In genomic region chr2:47174731-47175361, GRCh38 we compare ENCODE assay signal across 8 cellular contexts. TPM values are rescaled to one million over a fixed set of nuclear protein-coding genes. Genes with fewer than 3 reads are reported as not detected.
DNase-seq lines count a peak whose midpoint lies in the region; ATAC-seq, FAIRE-seq and TF ChIP-seq lines count a peak whose summit lies in the region.

No MANE protein-coding gene starts in this region.

- intact Hi-C loops in CD4-positive, alpha-beta T cell (cut with DNase I, micrococcal nuclease): no loop called here
- intact Hi-C loops in HepG2 (cut with micrococcal nuclease; ENCODE audit: unreplicated experiment): loop anchor here (1.0 kb wide), 1 partner anchor 10 kb away; no protein-coding TSS in a partner anchor

- TF ChIP-seq POLR2A in HepG2 (IDR thresholded peaks at IDR 0.05; ENCODE audit: insufficient read depth in 1 of 2, low read depth in 2 of 2, low read length in 2 of 2): peak in 1 of 2 experiments; percentile 74; a peak in 2 of 4 replicates

- peaks cover 51% of the 10 kb centered on the region for H3K36me3 Mint-ChIP-seq in CD4-positive, alpha-beta T cell (ENCODE audit: low read depth)

- H3K9me3 ChIP-seq in CD4-positive, alpha-beta T cell (ENCODE audit: control insufficient read depth, low read length): no peaks in the 10 kb centered on the region
- H3K9me3 ChIP-seq in HEK293 (ENCODE audit: control insufficient read depth, insufficient read depth, low read depth, low read length): no peaks in the 10 kb centered on the region
- no peaks in the 10 kb centered on the region for H3K9me3 ChIP-seq in HepG2 (ENCODE audit: low read length)

- H3K4me1 Mint-ChIP-seq in CD4-positive, alpha-beta T cell (ENCODE audit: low read depth): peaks cover 76% of the 10 kb centered on the region
- H3K4me1 Mint-ChIP-seq in stimulated activated naive CD8-positive, alpha-beta T cell treated with anti-CD3 and anti-CD28 coated beads, Interleukin-15, amount 100 ng/mL, for 72 hours: peaks cover 73% of the 10 kb centered on the region

- TF ChIP-seq CTCF in CD4-positive, alpha-beta T cell (IDR thresholded peaks at IDR 0.05): no peak
- TF ChIP-seq CTCF in HEK293 (tag by site-specific recombination; IDR thresholded peaks at IDR 0.05) (no peak), cardiac fibroblast (IDR thresholded peaks at IDR 0.05; ENCODE audit: low read depth, low read length) (no peak), HepG2 (CRISPR knock-in tag; IDR thresholded peaks at IDR 0.05) (no peak)

- peak overlapping the region; percentile 92 for H3K4me3 ChIP-seq in HEK293 (ENCODE audit: low read depth, low read length)
- H3K4me3 ChIP-seq in cardiac fibroblast (replicated peaks in 1 of 2; ENCODE audit: low read depth in 2 of 2, low read length in 2 of 2): peak overlapping the region; percentile 74 to 93
- peak overlapping the region; percentile 89 to 99 (median 97) for H3K4me3 ChIP-seq in HepG2 (replicated peaks in 1 of 3; ENCODE audit: insufficient read depth in 1 of 3, low read depth in 2 of 3, low read length in 3 of 3)

- H3K79me2 ChIP-seq in HepG2 (ENCODE audit: insufficient read depth, low read length): peaks cover 64% of the 10 kb centered on the region

- H2AFZ ChIP-seq in HepG2 (ENCODE audit: low read length): no peak overlapping the region

- ATAC-seq in CD4-positive, alpha-beta T cell (ENCODE audit: poor library complexity): peak; percentile 9
- no peak for ATAC-seq in HepG2
- ATAC-seq in stimulated activated naive CD8-positive, alpha-beta T cell treated with anti-CD3 and anti-CD28 coated beads, Interleukin-15, amount 100 ng/mL, for 72 hours: peak; percentile 33

- BruUV-seq in HepG2 (replicated peaks; lab: Mats Ljungman, UMichigan): no TSS peak

- CTCF ChIA-PET in CD4-positive, alpha-beta T cell (lab: Charles Lee): interaction anchor here (0.6 to 1.0 kb wide), 2 partner anchors 148 to 524 kb away, joined by 3 read pairs; no protein-coding TSS in a partner anchor
- CTCF ChIA-PET in HEK293 (lab: Yijun Ruan, JAX): interaction anchor here (0.7 to 5.8 kb wide), 3 partner anchors 98 to 148 kb away, joined by 3 to 33 read pairs (median 20); no protein-coding TSS in a partner anchor
- CTCF ChIA-PET in HepG2 (lab: Yijun Ruan, JAX; ENCODE audit: low intra/inter-chr PET ratio, low total read pairs): no interaction called here

- H3K27me3 ChIP-seq in CD4-positive, alpha-beta T cell (ENCODE audit: control insufficient read depth, insufficient read depth, low read length): no peaks in the 10 kb centered on the region
- peaks cover 0 to 2% of the 10 kb centered on the region in 2 experiments; a peak in 1 of 5 replicates for H3K27me3 ChIP-seq in HepG2 (ENCODE audit: control insufficient read depth in 1 of 2, insufficient read depth in 2 of 2, low read length in 2 of 2)

- H3K36me3 ChIP-seq in HEK293 (ENCODE audit: control insufficient read depth in 2 of 2, insufficient read depth in 1 of 2, low read length in 2 of 2) (peaks cover 0 to 29% of the 10 kb centered on the region in 2 experiments; a peak in 1 of 3 replicates), HepG2 (replicated peaks in 1 of 2; ENCODE audit: control insufficient read depth in 1 of 2, insufficient read depth in 2 of 2, low read length in 2 of 2) (peaks cover 3 to 9% of the 10 kb centered on the region in 2 experiments; a peak in 4 of 5 replicates)

- under 1% methylated on average over 15 of the region's 15 CpGs for WGBS in HepG2 (ENCODE audit: low lambda C conversion rate)

- no peak for FAIRE-seq in HepG2 (lab: Jason Lieb, UNC)

- H3K9me3 Mint-ChIP-seq in CD4-positive, alpha-beta T cell: no peaks in the 10 kb centered on the region
- no peaks in the 10 kb centered on the region for H3K9me3 Mint-ChIP-seq in stimulated activated naive CD8-positive, alpha-beta T cell treated with anti-CD3 and anti-CD28 coated beads, Interleukin-15, amount 100 ng/mL, for 72 hours

- H4K20me1 ChIP-seq in HepG2 (ENCODE audit: insufficient read depth, low read length): peaks cover 56% of the 10 kb centered on the region

- no peak for TF ChIP-seq RAD21 in HepG2 (CRISPR knock-in tag; IDR thresholded peaks at IDR 0.05)

- DNase-seq in CD4-positive, alpha-beta T cell: peak in 4 of 10 experiments; percentile 8 to 55 (median 10)
- DNase-seq in RKO (ENCODE audit: low spot score): peak; percentile 74
- peak; percentile 63 to 67 for DNase-seq in cardiac fibroblast (ENCODE audit: low read depth in 2 of 2)
- peak; percentile 49 for DNase-seq in HepG2 (ENCODE audit: low spot score)
- peak; percentile 11 to 54 for DNase-seq in stimulated activated naive CD8-positive, alpha-beta T cell treated with anti-CD3 and anti-CD28 coated beads, Interleukin-15, amount 100 ng/mL, for 72 hours
- no peak for DNase-seq in activated CD8-positive, alpha-beta memory T cell treated with anti-CD3 and anti-CD28 coated beads, Interleukin-2, amount 50 U/mL, for 48 hours
- DNase-seq in middle frontal gyrus (ENCODE audit: extremely low spot score, low spot score): no peak

- peak overlapping the region; percentile 99 for H3K9ac ChIP-seq in HepG2 (ENCODE audit: insufficient read depth, low read depth, low read length)

- H3K4me3 Mint-ChIP-seq in CD4-positive, alpha-beta T cell: peak overlapping the region; percentile 98
- H3K4me3 Mint-ChIP-seq in stimulated activated naive CD8-positive, alpha-beta T cell treated with anti-CD3 and anti-CD28 coated beads, Interleukin-15, amount 100 ng/mL, for 72 hours: peak overlapping the region; percentile 94 to 98

- peak overlapping the region; percentile 71 for H3K27ac ChIP-seq in CD4-positive, alpha-beta T cell (ENCODE audit: low read depth, low read length)
- peak overlapping the region; percentile 97 for H3K27ac ChIP-seq in HEK293 (ENCODE audit: extremely low read depth, low read depth, low read length)
- H3K27ac ChIP-seq in HepG2 (ENCODE audit: extremely low read length, insufficient read depth, low read length): peak overlapping the region; percentile 66

- POLR2A ChIA-PET in CD4-positive, alpha-beta T cell (lab: Charles Lee): interaction anchor here (1.6 to 1.9 kb wide), 2 partner anchors 10 to 103 kb away, joined by 3 to 9 read pairs; no protein-coding TSS in a partner anchor
- POLR2A ChIA-PET in HEK293 (lab: Yijun Ruan, JAX): interaction anchor here (0.7 to 1.4 kb wide), 2 partner anchors 53 to 228 kb away, joined by 3 to 5 read pairs; partner anchors contain the start of gene MSH2
- POLR2A ChIA-PET in HepG2 (lab: Yijun Ruan, JAX): interaction anchor here (1.2 to 1.5 kb wide), 2 partner anchors 98 to 205 kb away, joined by 3 to 4 read pairs; no protein-coding TSS in a partner anchor

- peak overlapping the region; percentile 96 for H3K4me2 ChIP-seq in HepG2 (ENCODE audit: low read depth, low read length)

- in situ Hi-C loops in HepG2 (cut with HindIII; ENCODE audit: extremely low pct_ligation_motif_present, low pct_unique_long_range_greater_than_20kb): loop anchor here (5.0 kb wide), 1 partner anchor 147 kb away; no protein-coding TSS in a partner anchor

- no peak for TF ChIP-seq EP300 in HepG2 (IDR thresholded peaks at IDR 0.05; ENCODE audit: low read depth in 2 of 2, low read length in 2 of 2)
- no peak for TF ChIP-seq EP300 in HepG2 (CRISPR knock-in tag; IDR thresholded peaks at IDR 0.05; ENCODE audit: borderline replicate concordance)

- peak overlapping the region; percentile 99 for H3K27ac Mint-ChIP-seq in CD4-positive, alpha-beta T cell
- peak overlapping the region; percentile 98 for H3K27ac Mint-ChIP-seq in stimulated activated naive CD8-positive, alpha-beta T cell treated with anti-CD3 and anti-CD28 coated beads, Interleukin-15, amount 100 ng/mL, for 72 hours

- H3K4me1 ChIP-seq in HEK293 (ENCODE audit: control insufficient read depth, insufficient read depth, low read length): peaks cover 27% of the 10 kb centered on the region
- H3K4me1 ChIP-seq in HepG2 (ENCODE audit: insufficient read depth, low read length): peaks cover 57% of the 10 kb centered on the region

- peaks cover 16% of the 10 kb centered on the region for H3K27me3 Mint-ChIP-seq in CD4-positive, alpha-beta T cell
- no peaks in the 10 kb centered on the region for H3K27me3 Mint-ChIP-seq in stimulated activated naive CD8-positive, alpha-beta T cell treated with anti-CD3 and anti-CD28 coated beads, Interleukin-15, amount 100 ng/mL, for 72 hours

RNA-seq across cellular contexts. Expression of gene CALM2, which starts 1.5 kb away (rescaled TPM):
- total RNA-seq in CD4-positive, alpha-beta T cell: 100 to 1,000 TPM; 152 to 155 TPM
- total RNA-seq in HepG2 (2016; rRNA removed; fragmentation: Illumina TruSeq; extraction: Trizol): 1,135 and 1,941 TPM in 2 replicates
- total RNA-seq in HepG2 (2016; cell fraction: cytosol; rRNA removed; fragmentation: Illumina TruSeq; extraction: Trizol; ENCODE audit: low read depth): 204 and 218 TPM in 2 replicates
- 1,133 and 2,031 TPM in 2 replicates for total RNA-seq in HepG2 (2016; cell fraction: insoluble cytoplasmic fraction; rRNA removed; fragmentation: Illumina TruSeq; extraction: Trizol)
- 342 and 376 TPM in 2 replicates for total RNA-seq in HepG2 (2016; cell fraction: membrane; rRNA removed; fragmentation: Illumina TruSeq; extraction: Trizol)
- 391 and 398 TPM in 2 replicates for total RNA-seq in HepG2 (2016; cell fraction: nucleus; rRNA removed; fragmentation: Illumina TruSeq; extraction: Trizol)
- 199 and 375 TPM in 2 replicates for polyA plus RNA-seq in HepG2 (2011; rRNA removed)
- polyA plus RNA-seq in HepG2 (2011; cell fraction: cytosol; rRNA removed): 180 and 322 TPM in 2 replicates
- 56.5 and 80.7 TPM in 2 replicates for polyA plus RNA-seq in HepG2 (2011; cell fraction: nucleus; rRNA removed)
- polyA plus RNA-seq in HepG2 (2012): 523 and 688 TPM in 2 replicates
- 147 and 158 TPM in 2 replicates for polyA plus RNA-seq in HepG2 (2016; cell fraction: cytosol; fragmentation: Illumina TruSeq; extraction: Trizol; ENCODE audit: low read depth)
- polyA plus RNA-seq in HepG2 (2016; cell fraction: insoluble cytoplasmic fraction; fragmentation: Illumina TruSeq; extraction: Trizol; ENCODE audit: low read depth): 1,845 and 2,024 TPM in 2 replicates
- 291 and 300 TPM in 2 replicates for polyA plus RNA-seq in HepG2 (2016; cell fraction: membrane; fragmentation: Illumina TruSeq; extraction: Trizol; ENCODE audit: low read depth)
- 648 and 664 TPM in 2 replicates for polyA plus RNA-seq in HepG2 (2016; cell fraction: nucleus; fragmentation: Illumina TruSeq; extraction: Trizol; ENCODE audit: insufficient read depth, low read depth)
- polyA minus RNA-seq in HepG2 (2011; rRNA and poly(A)+ RNA removed; ENCODE audit: low replicate concordance): 41.7 and 64.0 TPM in 2 replicates
- polyA minus RNA-seq in HepG2 (2011; cell fraction: cytosol; rRNA and poly(A)+ RNA removed): 133 and 146 TPM in 2 replicates
- 169 and 178 TPM in 2 replicates for polyA minus RNA-seq in HepG2 (2011; cell fraction: nucleus; rRNA and poly(A)+ RNA removed)

RNA-seq across cellular contexts. Expression of gene STPG4, which starts 19.7 kb away (rescaled TPM):
- not detected for total RNA-seq in CD4-positive, alpha-beta T cell
- total RNA-seq in HepG2 (2016; rRNA removed; fragmentation: Illumina TruSeq; extraction: Trizol): 0.15 TPM in 2 replicates
- total RNA-seq in HepG2 (2016; cell fraction: cytosol; rRNA removed; fragmentation: Illumina TruSeq; extraction: Trizol; ENCODE audit: low read depth): 0.53 and 1.1 TPM in 2 replicates
- total RNA-seq in HepG2 (2016; cell fraction: insoluble cytoplasmic fraction; rRNA removed; fragmentation: Illumina TruSeq; extraction: Trizol): 0.28 TPM in 1 of 2 replicates, not detected in the other
- total RNA-seq in HepG2 (2016; cell fraction: membrane; rRNA removed; fragmentation: Illumina TruSeq; extraction: Trizol): 0.34 and 0.71 TPM in 2 replicates
- 0.41 and 0.75 TPM in 2 replicates for total RNA-seq in HepG2 (2016; cell fraction: nucleus; rRNA removed; fragmentation: Illumina TruSeq; extraction: Trizol)
- 0.11 and 0.20 TPM in 2 replicates for polyA plus RNA-seq in HepG2 (2011; rRNA removed)
- polyA plus RNA-seq in HepG2 (2011; cell fraction: cytosol; rRNA removed): not detected in 2 replicates
- polyA plus RNA-seq in HepG2 (2011; cell fraction: nucleus; rRNA removed): 0.19 and 0.80 TPM in 2 replicates
- 0.17 and 0.27 TPM in 2 replicates for polyA plus RNA-seq in HepG2 (2012)
- not detected in 2 replicates for polyA plus RNA-seq in HepG2 (2016; cell fraction: cytosol; fragmentation: Illumina TruSeq; extraction: Trizol; ENCODE audit: low read depth)
- not detected in 2 replicates for polyA plus RNA-seq in HepG2 (2016; cell fraction: insoluble cytoplasmic fraction; fragmentation: Illumina TruSeq; extraction: Trizol; ENCODE audit: low read depth)
- polyA plus RNA-seq in HepG2 (2016; cell fraction: membrane; fragmentation: Illumina TruSeq; extraction: Trizol; ENCODE audit: low read depth): not detected in 2 replicates
- polyA plus RNA-seq in HepG2 (2016; cell fraction: nucleus; fragmentation: Illumina TruSeq; extraction: Trizol; ENCODE audit: insufficient read depth, low read depth): not detected in 2 replicates
- 0.23 and 0.32 TPM in 2 replicates for polyA minus RNA-seq in HepG2 (2011; rRNA and poly(A)+ RNA removed; ENCODE audit: low replicate concordance)
- not detected in 2 replicates for polyA minus RNA-seq in HepG2 (2011; cell fraction: cytosol; rRNA and poly(A)+ RNA removed)
- polyA minus RNA-seq in HepG2 (2011; cell fraction: nucleus; rRNA and poly(A)+ RNA removed): 1.5 and 2.6 TPM in 2 replicates

Comparison
In these comparisons a context has a peak if more than half of its experiments do, and no peak if none do; other contexts are left out.
1. DNase-seq: peak in RKO (single experiment), cardiac fibroblast (2 of 2), HepG2 (single experiment) and stimulated activated naive CD8-positive, alpha-beta T cell treated with anti-CD3 and anti-CD28 coated beads, Interleukin-15, amount 100 ng/mL, for 72 hours (2 of 2); none in activated CD8-positive, alpha-beta memory T cell treated with anti-CD3 and anti-CD28 coated beads, Interleukin-2, amount 50 U/mL, for 48 hours (single experiment) and middle frontal gyrus (single experiment).
2. Peak in every context shown above with its lines, with median percentiles within 50 percentile points of each other: H3K27ac ChIP-seq and H3K4me3 ChIP-seq.